Comparison of ENCODE assay signal across 27 cellular contexts in genomic region chr3:25913179-25913578, GRCh38.
DNase-seq lines count a peak whose midpoint lies in the region; ATAC-seq, FAIRE-seq and TF ChIP-seq lines count a peak whose summit lies in the region.
"Had no signal": no experiment of that assay in that cellular context is flagged by ENCODE, and none has a peak within 500 bp of the region (broad histone marks: within the 10 kb centered on the region; RNA-seq: fewer than 3 reads in every experiment).

No MANE protein-coding gene starts in this region.

- H3K9me3 Mint-ChIP-seq in nephron, result peaks cover 7% of the 10 kb centered on the region
- H3K9me3 Mint-ChIP-seq in activated CD4-positive, alpha-beta T cell treated with anti-CD3 and anti-CD28 coated beads, Interleukin-2, amount 10 ng/mL, durations not matched to agents 7 days and 5 days, result no peaks in the 10 kb centered on the region
- H3K9me3 Mint-ChIP-seq in natural killer cell treated with Interleukin-12 subunit alpha and Interleukin-12 subunit beta and Interleukin-15 and Interleukin-18, amount 100 ng/mL, for 72 hours, result no peaks in the 10 kb centered on the region

- H4K20me1 ChIP-seq in K562 (replicated peaks; ENCODE audit: control insufficient read depth, insufficient read depth, low read length), result no peaks in the 10 kb centered on the region
- H4K20me1 ChIP-seq: BLaER1 had no signal

- in situ Hi-C loops in K562 (cut with MboI), result no loop called here

- H3K9me3 ChIP-seq in T-helper 17 cell (ENCODE audit: control insufficient read depth, low read length, poor library complexity, severe bottlenecking), result no peaks in the 10 kb centered on the region
- H3K9me3 ChIP-seq in K562 (replicated peaks; ENCODE audit: control insufficient read depth, insufficient read depth, low read depth, low read length), result no peaks in the 10 kb centered on the region
- H3K9me3 ChIP-seq: BE2C had no signal

- ATAC-seq in T-helper 17 cell (no peak), K562 (no peak)
- ATAC-seq in natural killer cell treated with Interleukin-12 subunit alpha and Interleukin-12 subunit beta and Interleukin-15 and Interleukin-18, amount 100 ng/mL, for 72 hours, result no peak
- ATAC-seq: GM12878 had no signal

- H3K9ac ChIP-seq in K562 (ENCODE audit: insufficient read depth in 1 of 2, low read depth in 2 of 2, low read length in 2 of 2), result no peak overlapping the region
- H3K9ac ChIP-seq: BLaER1 had no signal

- H3K9me1 ChIP-seq in K562 (ENCODE audit: control insufficient read depth, insufficient read depth, low read length), result no peaks in the 10 kb centered on the region

- no peak overlapping the region for H3K4me2 ChIP-seq in K562 (ENCODE audit: insufficient read depth, low read length)

- no peak overlapping the region for H3K27ac ChIP-seq in K562 (ENCODE audit: extremely low read depth, low read depth, low read length)
- H3K27ac ChIP-seq: BLaER1 had no signal

- H3K79me2 ChIP-seq in K562 (ENCODE audit: control insufficient read depth, insufficient read depth, low read length), result no peaks in the 10 kb centered on the region

- intact Hi-C loops in K562 (cut with micrococcal nuclease), result no loop called here

- H3K4me3 Mint-ChIP-seq in T-helper 17 cell (no peak overlapping the region), nephron (no peak overlapping the region)
- H3K4me3 Mint-ChIP-seq in activated CD4-positive, alpha-beta T cell treated with anti-CD3 and anti-CD28 coated beads, Interleukin-2, amount 10 ng/mL, durations not matched to agents 7 days and 5 days, result no peak overlapping the region
- H3K4me3 Mint-ChIP-seq in natural killer cell treated with Interleukin-12 subunit alpha and Interleukin-12 subunit beta and Interleukin-15 and Interleukin-18, amount 100 ng/mL, for 72 hours, result no peak overlapping the region
- H3K4me3 Mint-ChIP-seq: CD14-positive monocyte; CD4-positive, alpha-beta memory T cell; CD4-positive, CD25-positive, alpha-beta regulatory T cell; CD8-positive, alpha-beta memory T cell had no signal

- H3K27me3 ChIP-seq in K562 (ENCODE audit: control insufficient read depth in 2 of 2, insufficient read depth in 2 of 2, low read length in 2 of 2), result no peaks in the 10 kb centered on the region
- H3K27me3 ChIP-seq: BE2C, BLaER1 had no signal

- H3K27me3 Mint-ChIP-seq in T-helper 17 cell (no peaks in the 10 kb centered on the region), nephron (ENCODE audit: low read depth) (no peaks in the 10 kb centered on the region)
- H3K27me3 Mint-ChIP-seq in activated CD4-positive, alpha-beta T cell treated with anti-CD3 and anti-CD28 coated beads, Interleukin-2, amount 10 ng/mL, durations not matched to agents 7 days and 5 days, result peaks cover 18% of the 10 kb centered on the region
- H3K27me3 Mint-ChIP-seq in natural killer cell treated with Interleukin-12 subunit alpha and Interleukin-12 subunit beta and Interleukin-15 and Interleukin-18, amount 100 ng/mL, for 72 hours, result peaks cover 0 to 7% of the 10 kb centered on the region in 2 donors

- H3K27ac Mint-ChIP-seq in T-helper 17 cell, result peak overlapping the region; percentile 97
- H3K27ac Mint-ChIP-seq in nephron, result peak overlapping the region in 2 of 3 experiments; percentile 22 to 87
- no peak overlapping the region for H3K27ac Mint-ChIP-seq in activated CD4-positive, alpha-beta T cell treated with anti-CD3 and anti-CD28 coated beads, Interleukin-2, amount 10 ng/mL, durations not matched to agents 7 days and 5 days
- no peak overlapping the region for H3K27ac Mint-ChIP-seq in natural killer cell treated with Interleukin-12 subunit alpha and Interleukin-12 subunit beta and Interleukin-15 and Interleukin-18, amount 100 ng/mL, for 72 hours
- H3K27ac Mint-ChIP-seq: CD14-positive monocyte; CD4-positive, CD25-positive, alpha-beta regulatory T cell had no signal

- no peak for TF ChIP-seq RAD21 in K562 (CRISPR knock-in tag; conservative IDR thresholded peaks at IDR 0.05 in 1 of 2, IDR thresholded peaks at IDR 0.05 in 1 of 2)

- DNase-seq in T-helper 17 cell (no peak), K562 (ENCODE audit: extremely low read depth in 1 of 4, low spot score in 3 of 4) (no peak), ecto neural progenitor cell (ENCODE audit: low spot score) (no peak)
- DNase-seq in activated CD4-positive, alpha-beta T cell treated with anti-CD3 and anti-CD28 coated beads, Interleukin-2, amount 10 ng/mL, durations not matched to agents 7 days and 5 days, result no peak
- DNase-seq in natural killer cell treated with Interleukin-12 subunit alpha and Interleukin-12 subunit beta and Interleukin-15 and Interleukin-18, amount 100 ng/mL, for 72 hours (ENCODE audit: low spot score), result no peak
- DNase-seq: 8988T; ACHN; BE2C; C1 segment of cervical spinal cord; CD4-positive, alpha-beta memory T cell; CD4-positive, CD25-positive, alpha-beta regulatory T cell; CD8-positive, alpha-beta memory T cell; COR-L47; DMS 273 treated with DMSO at 0.1 percent for 48 hours; DMS153; DMS53; DMS79; DND-41; EL; GDM1 had no signal

- no peak overlapping the region for H3K4me3 ChIP-seq in K562
- H3K4me3 ChIP-seq: BLaER1, GM12878 had no signal

- H2AFZ ChIP-seq in K562 (ENCODE audit: low read depth, low read length), result no peak overlapping the region

- H3K4me1 ChIP-seq in K562 (replicated peaks in 1 of 2; ENCODE audit: control insufficient read depth in 2 of 2, insufficient read depth in 2 of 2, low read length in 2 of 2), result no peaks in the 10 kb centered on the region
- H3K4me1 ChIP-seq: BE2C had no signal

- H3K36me3 Mint-ChIP-seq in T-helper 17 cell (ENCODE audit: low read depth) (peaks cover 3% of the 10 kb centered on the region), nephron (ENCODE audit: low read depth) (no peaks in the 10 kb centered on the region)
- H3K36me3 Mint-ChIP-seq in activated CD4-positive, alpha-beta T cell treated with anti-CD3 and anti-CD28 coated beads, Interleukin-2, amount 10 ng/mL, durations not matched to agents 7 days and 5 days (ENCODE audit: low read depth), result no peaks in the 10 kb centered on the region
- peaks cover 2% of the 10 kb centered on the region for H3K36me3 Mint-ChIP-seq in natural killer cell treated with Interleukin-12 subunit alpha and Interleukin-12 subunit beta and Interleukin-15 and Interleukin-18, amount 100 ng/mL, for 72 hours
- H3K36me3 Mint-ChIP-seq: CD14-positive monocyte; CD4-positive, alpha-beta memory T cell; CD4-positive, CD25-positive, alpha-beta regulatory T cell had no signal

- TF ChIP-seq CTCF in K562 (IDR thresholded peaks at IDR 0.05 in 2 of 3, conservative IDR thresholded peaks at IDR 0.05 in 1 of 3; ENCODE audit: insufficient read depth in 2 of 3, low read depth in 1 of 3, low read length in 3 of 3) (no peak), nephron (IDR thresholded peaks at IDR 0.05; ENCODE audit: unreplicated experiment in 3 of 3) (no peak)

- POLR2A ChIA-PET in K562 (lab: Yijun Ruan, JAX), result no interaction called here
- POLR2A ChIA-PET in activated CD4-positive, alpha-beta T cell treated with anti-CD3 and anti-CD28 coated beads, Interleukin-2, amount 10 ng/mL, durations not matched to agents 7 days and 5 days (lab: Charles Lee), result no interaction called here

- no peak for TF ChIP-seq POLR2A in K562 (conservative IDR thresholded peaks at IDR 0.05)

- CTCF ChIA-PET in K562 (lab: Yijun Ruan, JAX; ENCODE audit: low intra/inter-chr PET ratio), result no interaction called here
- CTCF ChIA-PET in activated CD4-positive, alpha-beta T cell treated with anti-CD3 and anti-CD28 coated beads, Interleukin-2, amount 10 ng/mL, durations not matched to agents 7 days and 5 days (lab: Charles Lee), result no interaction called here

- no peak for TF ChIP-seq EP300 in K562 (IDR thresholded peaks at IDR 0.05; ENCODE audit: low read length)

- H3K4me1 Mint-ChIP-seq in T-helper 17 cell, result peaks cover 19% of the 10 kb centered on the region
- no peaks in the 10 kb centered on the region for H3K4me1 Mint-ChIP-seq in nephron
- peaks cover 17% of the 10 kb centered on the region for H3K4me1 Mint-ChIP-seq in activated CD4-positive, alpha-beta T cell treated with anti-CD3 and anti-CD28 coated beads, Interleukin-2, amount 10 ng/mL, durations not matched to agents 7 days and 5 days
- peaks cover 17 to 25% of the 10 kb centered on the region in 2 donors for H3K4me1 Mint-ChIP-seq in natural killer cell treated with Interleukin-12 subunit alpha and Interleukin-12 subunit beta and Interleukin-15 and Interleukin-18, amount 100 ng/mL, for 72 hours (ENCODE audit: low read depth in 2 of 2)
- H3K4me1 Mint-ChIP-seq: CD14-positive monocyte had no signal

- BruUV-seq in K562 (replicated peaks; lab: Mats Ljungman, UMichigan), result no TSS peak

- H3K36me3 ChIP-seq in K562 (ENCODE audit: control insufficient read depth, insufficient read depth, low read length), result no peaks in the 10 kb centered on the region
- H3K36me3 ChIP-seq: BE2C, BLaER1 had no signal

- no peak for FAIRE-seq in K562 (lab: Jason Lieb, UNC)
- FAIRE-seq: A204.1, GM12878, GM12892, GM18507 had no signal

TF ChIP-seq in K562, 482 proteins besides CTCF, POLR2A, EP300 and RAD21 (continues in another document):
- TF ChIP-seq POLR3A (IDR thresholded peaks at IDR 0.05; ENCODE audit: borderline replicate concordance, extremely low read depth, insufficient read depth, insufficient read length), result no peak
- TF ChIP-seq GTF2A2 (tag; IDR thresholded peaks at IDR 0.05), result no peak
- TF ChIP-seq ZNF740 (CRISPR knock-in tag; IDR thresholded peaks at IDR 0.05), result no peak
- TF ChIP-seq ZNF740 (tag; IDR thresholded peaks at IDR 0.05), result no peak

Comparison
In these comparisons a context has a peak if more than half of its experiments do, and no peak if none do; other contexts are left out.
1. H3K27ac Mint-ChIP-seq: peak in T-helper 17 cell (single experiment) and nephron (2 of 3); none in activated CD4-positive, alpha-beta T cell treated with anti-CD3 and anti-CD28 coated beads, Interleukin-2, amount 10 ng/mL, durations not matched to agents 7 days and 5 days (single experiment) and natural killer cell treated with Interleukin-12 subunit alpha and Interleukin-12 subunit beta and Interleukin-15 and Interleukin-18, amount 100 ng/mL, for 72 hours (0 of 2).